ENCODE assay signal across 1 cellular context in genomic region chr17:48568499-48569259, GRCh38.
TF ChIP-seq lines count a peak whose summit lies in the region.

No MANE protein-coding gene starts in this region.

TF ChIP-seq in HEK293, 187 proteins besides CTCF, POLR2A, EP300 and RAD21 (continued from another document and continues in another):
- no peak for TF ChIP-seq ZSCAN18 (tag by site-specific recombination; IDR thresholded peaks at IDR 0.05)
- 0 out of 2 replicates have a peak, but pooled peaks have one; percentile 16 for TF ChIP-seq ZNF610 (tag by site-specific recombination; IDR thresholded peaks at IDR 0.05; ENCODE audit: borderline replicate concordance)
- TF ChIP-seq ZNF324 (tag by site-specific recombination; IDR thresholded peaks at IDR 0.05): no peak
- TF ChIP-seq ZBTB11 (tag by site-specific recombination; conservative IDR thresholded peaks at IDR 0.05; ENCODE audit: low read depth): 0 out of 2 replicates have a peak, but pooled peaks have one; percentile 1
- TF ChIP-seq MYNN (tag by site-specific recombination; IDR thresholded peaks at IDR 0.05; ENCODE audit: borderline replicate concordance): no peak
- no peak for TF ChIP-seq HOXA7 (CRISPR knock-in tag; IDR thresholded peaks at IDR 0.05; ENCODE audit: borderline replicate concordance)
- no peak for TF ChIP-seq ZNF169 (tag by site-specific recombination; IDR thresholded peaks at IDR 0.05)
- TF ChIP-seq ZNF391 (tag by site-specific recombination; IDR thresholded peaks at IDR 0.05; ENCODE audit: borderline replicate concordance, low read depth): 0 out of 2 replicates have a peak, but pooled peaks have one; percentile 52
- TF ChIP-seq ZBTB8A (tag by site-specific recombination; IDR thresholded peaks at IDR 0.05): peak; percentile 51
- TF ChIP-seq PRDM1 (tag by site-specific recombination; IDR thresholded peaks at IDR 0.05): peak; percentile 75
- TF ChIP-seq ZNF791 (tag by site-specific recombination; IDR thresholded peaks at IDR 0.05): no peak
- TF ChIP-seq ZNF777 (tag by site-specific recombination; IDR thresholded peaks at IDR 0.05; ENCODE audit: borderline replicate concordance): no peak
- no peak for TF ChIP-seq ZNF544 (tag by site-specific recombination; IDR thresholded peaks at IDR 0.05)
- TF ChIP-seq EGR2 (tag by site-specific recombination; IDR thresholded peaks at IDR 0.05; ENCODE audit: low read depth): no peak
- TF ChIP-seq ZNF211 (tag by site-specific recombination; IDR thresholded peaks at IDR 0.05; ENCODE audit: low read depth): no peak
- no peak for TF ChIP-seq TSHZ1 (tag by site-specific recombination; IDR thresholded peaks at IDR 0.05; ENCODE audit: borderline replicate concordance)
- TF ChIP-seq ZSCAN4 (tag by site-specific recombination; IDR thresholded peaks at IDR 0.05): peak; percentile 95
- TF ChIP-seq ZNF175 (tag by site-specific recombination; IDR thresholded peaks at IDR 0.05): no peak
- peak; percentile 80 for TF ChIP-seq ZNF843 (tag by site-specific recombination; IDR thresholded peaks at IDR 0.05)
- TF ChIP-seq ZBTB49 (tag by site-specific recombination; IDR thresholded peaks at IDR 0.05; ENCODE audit: low read depth): no peak
- peak; percentile 81; the same call in 1 of the 2 replicates for TF ChIP-seq YY1 (tag by site-specific recombination; IDR thresholded peaks at IDR 0.05)
- TF ChIP-seq ZNF76 (tag by site-specific recombination; IDR thresholded peaks at IDR 0.05; ENCODE audit: borderline replicate concordance, low read depth): 0 out of 2 replicates have a peak, but pooled peaks have one; percentile 11
- TF ChIP-seq YY2 (tag by site-specific recombination; IDR thresholded peaks at IDR 0.05): peak; percentile 85
- TF ChIP-seq PRDM6 (tag by site-specific recombination; IDR thresholded peaks at IDR 0.05): peak; percentile 71
- no peak for TF ChIP-seq ZBTB10 (tag by site-specific recombination; IDR thresholded peaks at IDR 0.05)
- TF ChIP-seq ZNF148 (tag by site-specific recombination; IDR thresholded peaks at IDR 0.05; ENCODE audit: borderline replicate concordance): no peak
- TF ChIP-seq SP7 (tag by site-specific recombination; IDR thresholded peaks at IDR 0.05): peak; percentile 67; the same call in 1 of the 2 replicates
- TF ChIP-seq SCRT2 (tag by site-specific recombination; IDR thresholded peaks at IDR 0.05): no peak
- TF ChIP-seq ZNF23 (tag by site-specific recombination; IDR thresholded peaks at IDR 0.05; ENCODE audit: borderline replicate concordance): no peak
- no peak for TF ChIP-seq ZNF449 (tag by site-specific recombination; IDR thresholded peaks at IDR 0.05)
- TF ChIP-seq ZNF768 (tag by site-specific recombination; IDR thresholded peaks at IDR 0.05): no peak
- TF ChIP-seq WT1 (tag by site-specific recombination; IDR thresholded peaks at IDR 0.05): 0 out of 2 replicates have a peak, but pooled peaks have one; percentile 7
- TF ChIP-seq MZF1 (tag by site-specific recombination; IDR thresholded peaks at IDR 0.05; ENCODE audit: borderline replicate concordance): no peak
- TF ChIP-seq ZNF341 (tag by site-specific recombination; IDR thresholded peaks at IDR 0.05; ENCODE audit: low read depth): peak; percentile 35
